15 cellular contexts compared by ENCODE assay signal in the genomic region with DNA sequence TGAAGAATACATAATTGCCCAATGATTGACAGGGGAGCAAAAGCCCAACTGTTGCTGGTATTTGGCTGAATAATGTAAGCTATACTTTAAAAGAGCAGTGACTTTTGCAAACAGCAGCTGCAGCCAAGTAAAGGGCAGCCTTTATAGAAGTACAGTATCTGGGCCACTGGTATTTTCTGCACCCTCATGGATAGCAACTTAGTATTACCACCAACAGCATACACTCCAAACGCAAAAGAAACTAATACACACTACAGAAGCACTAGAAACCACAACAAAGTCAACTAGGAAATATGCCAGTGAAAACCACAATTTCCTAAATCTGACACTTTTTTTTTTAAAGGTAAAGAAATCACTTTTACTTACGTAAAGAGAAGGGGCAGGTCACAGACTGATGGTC.
A peak's percentile ranks its signal among the peaks of the same experiment; 100 is the strongest.
DNase-seq lines count a peak whose midpoint lies in the region; ATAC-seq, FAIRE-seq and TF ChIP-seq lines count a peak whose summit lies in the region.
"Had no signal": no experiment of that assay in that cellular context is flagged by ENCODE, and none has a peak within 500 bp of the region (broad histone marks: within the 10 kb centered on the region; RNA-seq: fewer than 3 reads in every experiment).

No MANE protein-coding gene starts in this region.

- TF ChIP-seq POLR2A in GM12878 (IDR thresholded peaks at IDR 0.05; ENCODE audit: low read depth, low read length), result no peak

- H3K27me3 ChIP-seq in GM12878 (replicated peaks in 1 of 2; ENCODE audit: control insufficient read depth in 2 of 2, insufficient read depth in 2 of 2, low read length in 1 of 2), result no peaks in the 10 kb centered on the region
- H3K27me3 ChIP-seq: suprapubic skin had no signal

- no peak for FAIRE-seq in GM12878 (lab: Jason Lieb, UNC)
- FAIRE-seq: colon, GM12892 had no signal

- H3K9me3 Mint-ChIP-seq in activated naive CD4-positive, alpha-beta T cell treated with anti-CD3 and anti-CD28 coated beads, Interleukin-2, amount 50 U/mL, for 72 hours, result no peaks in the 10 kb centered on the region
- H3K9me3 Mint-ChIP-seq in activated naive CD4-positive, alpha-beta T cell treated with anti-CD3 and anti-CD28 coated beads, Interleukin-2, amount 10 ng/mL, durations not matched to agents 7 days and 5 days, result no peaks in the 10 kb centered on the region
- no peaks in the 10 kb centered on the region for H3K9me3 Mint-ChIP-seq in stimulated activated naive CD8-positive, alpha-beta T cell treated with anti-CD3 and anti-CD28 coated beads, Interleukin-15, amount 100 ng/mL, for 72 hours

- H3K79me2 ChIP-seq in GM12878 (ENCODE audit: control insufficient read depth, insufficient read depth, low read length), result no peaks in the 10 kb centered on the region

- no peaks in the 10 kb centered on the region for H3K9me3 ChIP-seq in GM12878 (replicated peaks; ENCODE audit: control insufficient read depth, insufficient read depth, low read length)
- H3K9me3 ChIP-seq: suprapubic skin had no signal

- POLR2A ChIA-PET in GM12878 (lab: Charles Lee), result no interaction called here

- no peak overlapping the region for H3K27ac Mint-ChIP-seq in activated naive CD4-positive, alpha-beta T cell treated with anti-CD3 and anti-CD28 coated beads, Interleukin-2, amount 50 U/mL, for 72 hours
- H3K27ac Mint-ChIP-seq in activated naive CD4-positive, alpha-beta T cell treated with anti-CD3 and anti-CD28 coated beads, Interleukin-2, amount 10 ng/mL, durations not matched to agents 7 days and 5 days, result no peak overlapping the region
- H3K27ac Mint-ChIP-seq in stimulated activated naive CD8-positive, alpha-beta T cell treated with anti-CD3 and anti-CD28 coated beads, Interleukin-15, amount 100 ng/mL, for 72 hours, result no peak overlapping the region

- intact Hi-C loops in GM12878 (cut with micrococcal nuclease; ENCODE audit: unreplicated experiment), result no loop called here

- SMC1A ChIA-PET in GM12878 (lab: Charles Lee; ENCODE audit: uncharacterized antibody, unreplicated experiment), result interaction anchor here (0.8 to 0.9 kb wide), 2 partner anchors 11 to 12 kb away, joined by 3 to 4 read pairs; no protein-coding TSS in a partner anchor

- no TSS peak for BruUV-seq in GM12878 (replicated peaks; lab: Mats Ljungman, UMichigan)

- TF ChIP-seq CTCF in GM12878 (IDR thresholded peaks at IDR 0.05 in 2 of 3, conservative IDR thresholded peaks at IDR 0.05 in 1 of 3; ENCODE audit: control insufficient read depth in 2 of 3, extremely low read depth in 1 of 3, insufficient read depth in 1 of 3, low read depth in 3 of 3, low read length in 3 of 3), result no peak

- no peak overlapping the region for H3K4me3 ChIP-seq in GM12878
- H3K4me3 ChIP-seq: suprapubic skin had no signal

- no peaks in the 10 kb centered on the region for H3K36me3 ChIP-seq in GM12878 (ENCODE audit: control insufficient read depth in 2 of 2, insufficient read depth in 2 of 2, low read length in 1 of 2)
- H3K36me3 ChIP-seq: suprapubic skin had no signal

- H3K4me1 Mint-ChIP-seq in activated naive CD4-positive, alpha-beta T cell treated with anti-CD3 and anti-CD28 coated beads, Interleukin-2, amount 10 ng/mL, durations not matched to agents 7 days and 5 days, result peaks cover 31% of the 10 kb centered on the region
- H3K4me1 Mint-ChIP-seq in stimulated activated naive CD8-positive, alpha-beta T cell treated with anti-CD3 and anti-CD28 coated beads, Interleukin-15, amount 100 ng/mL, for 72 hours, result peaks cover 49% of the 10 kb centered on the region

- CTCF ChIA-PET in activated naive CD4-positive, alpha-beta T cell treated with anti-CD3 and anti-CD28 coated beads, Interleukin-2, amount 10 ng/mL, durations not matched to agents 7 days and 5 days (lab: Charles Lee), result interaction anchor here (1.6 kb wide), 1 partner anchor 27 kb away, joined by 4 read pairs; no protein-coding TSS in a partner anchor
- CTCF ChIA-PET in GM12878 (lab: Yijun Ruan, JAX), result interaction anchor here (0.7 to 1.8 kb wide), 6 partner anchors 10 to 345 kb away, joined by 3 to 4 read pairs (median 3); no protein-coding TSS in a partner anchor

- H3K4me1 ChIP-seq in GM12878 (ENCODE audit: control insufficient read depth, insufficient read depth, low read length), result peaks cover 10% of the 10 kb centered on the region; the same call in 1 of the 2 replicates

- DNase-seq in activated naive CD4-positive, alpha-beta T cell treated with anti-CD3 and anti-CD28 coated beads, Interleukin-2, amount 50 U/mL, for 72 hours (ENCODE audit: low spot score in 2 of 2), result no peak
- no peak for DNase-seq in activated naive CD4-positive, alpha-beta T cell treated with anti-CD3 and anti-CD28 coated beads, Interleukin-2, amount 10 ng/mL, durations not matched to agents 7 days and 5 days
- peak; percentile 31 for DNase-seq in GM12878 (ENCODE audit: low read depth, low spot score)
- DNase-seq in stimulated activated naive CD8-positive, alpha-beta T cell treated with anti-CD3 and anti-CD28 coated beads, Interleukin-15, amount 100 ng/mL, for 72 hours, result no peak
- DNase-seq in stimulated activated CD8-positive, alpha-beta memory T cell treated with anti-CD3 and anti-CD28 coated beads, Interleukin-4, amount 100 ng/mL, for 48 hours, result no peak
- DNase-seq in activated CD4-positive, alpha-beta T cell treated with anti-CD3 and anti-CD28 coated beads for 48 hours, result no peak
- DNase-seq: activated CD4-positive, alpha-beta T cell treated with anti-CD3 and anti-CD28 coated beads, Interleukin-2, amount 50 U/mL, for 1 hour; head of caudate nucleus had no signal

- TF ChIP-seq EP300 in GM12878 (IDR thresholded peaks at IDR 0.05; ENCODE audit: borderline replicate concordance in 1 of 2, control insufficient read depth in 1 of 2, low read depth in 2 of 2, low read length in 2 of 2), result no peak

- in situ Hi-C loops in GM12878 (cut with MboI), result no loop called here

- no peak overlapping the region for H2AFZ ChIP-seq in GM12878 (ENCODE audit: control insufficient read depth, low read depth, low read length)

- H4K20me1 ChIP-seq in GM12878 (ENCODE audit: control insufficient read depth, insufficient read depth), result no peaks in the 10 kb centered on the region

- H3K27me3 Mint-ChIP-seq in activated naive CD4-positive, alpha-beta T cell treated with anti-CD3 and anti-CD28 coated beads, Interleukin-2, amount 10 ng/mL, durations not matched to agents 7 days and 5 days, result peaks cover 36% of the 10 kb centered on the region
- H3K27me3 Mint-ChIP-seq in stimulated activated naive CD8-positive, alpha-beta T cell treated with anti-CD3 and anti-CD28 coated beads, Interleukin-15, amount 100 ng/mL, for 72 hours, result no peaks in the 10 kb centered on the region

- RAD21 ChIA-PET in GM12878 (lab: Charles Lee; ENCODE audit: unreplicated experiment), result no interaction called here

- H3K27ac ChIP-seq in GM12878 (ENCODE audit: control insufficient read depth, insufficient read depth), result no peak overlapping the region
- H3K27ac ChIP-seq: C4-2B, suprapubic skin had no signal

- WGBS in GM12878 (ENCODE audit: insufficient coverage, insufficient replicate concordance, low lambda C conversion rate, missing lambda C conversion rate), result 4% methylated on average over 2 of the region's 2 CpGs

- peak; percentile 77 to 82 for ATAC-seq in activated naive CD4-positive, alpha-beta T cell treated with anti-CD3 and anti-CD28 coated beads, Interleukin-2, amount 50 U/mL, for 72 hours
- ATAC-seq in HG03565 (IDR thresholded peaks at IDR 0.05; ENCODE audit: unreplicated experiment) (peak; percentile 70), GM12878 (peak; percentile 90), HG03457 (IDR thresholded peaks at IDR 0.05; ENCODE audit: unreplicated experiment) (no peak)
- peak; percentile 92 for ATAC-seq in stimulated activated naive CD8-positive, alpha-beta T cell treated with anti-CD3 and anti-CD28 coated beads, Interleukin-15, amount 100 ng/mL, for 72 hours
- ATAC-seq: Panc1 had no signal

- TF ChIP-seq RAD21 in GM12878 (IDR thresholded peaks at IDR 0.05; ENCODE audit: insufficient read depth, low read depth, low read length), result no peak

- no peak overlapping the region for H3K4me3 Mint-ChIP-seq in activated naive CD4-positive, alpha-beta T cell treated with anti-CD3 and anti-CD28 coated beads, Interleukin-2, amount 10 ng/mL, durations not matched to agents 7 days and 5 days
- H3K4me3 Mint-ChIP-seq in stimulated activated naive CD8-positive, alpha-beta T cell treated with anti-CD3 and anti-CD28 coated beads, Interleukin-15, amount 100 ng/mL, for 72 hours, result peak overlapping the region; percentile 42 to 59

- no peak overlapping the region for H3K9ac ChIP-seq in GM12878 (ENCODE audit: control insufficient read depth, insufficient read depth, low read length)

- no peaks in the 10 kb centered on the region for H3K36me3 Mint-ChIP-seq in activated naive CD4-positive, alpha-beta T cell treated with anti-CD3 and anti-CD28 coated beads, Interleukin-2, amount 50 U/mL, for 72 hours
- no peaks in the 10 kb centered on the region for H3K36me3 Mint-ChIP-seq in activated naive CD4-positive, alpha-beta T cell treated with anti-CD3 and anti-CD28 coated beads, Interleukin-2, amount 10 ng/mL, durations not matched to agents 7 days and 5 days

- no peak overlapping the region for H3K4me2 ChIP-seq in GM12878 (ENCODE audit: control insufficient read depth, insufficient read depth)

TF ChIP-seq in GM12878, 131 proteins besides CTCF, POLR2A, EP300 and RAD21 (continues in another document):
- TF ChIP-seq, protein P1, sequence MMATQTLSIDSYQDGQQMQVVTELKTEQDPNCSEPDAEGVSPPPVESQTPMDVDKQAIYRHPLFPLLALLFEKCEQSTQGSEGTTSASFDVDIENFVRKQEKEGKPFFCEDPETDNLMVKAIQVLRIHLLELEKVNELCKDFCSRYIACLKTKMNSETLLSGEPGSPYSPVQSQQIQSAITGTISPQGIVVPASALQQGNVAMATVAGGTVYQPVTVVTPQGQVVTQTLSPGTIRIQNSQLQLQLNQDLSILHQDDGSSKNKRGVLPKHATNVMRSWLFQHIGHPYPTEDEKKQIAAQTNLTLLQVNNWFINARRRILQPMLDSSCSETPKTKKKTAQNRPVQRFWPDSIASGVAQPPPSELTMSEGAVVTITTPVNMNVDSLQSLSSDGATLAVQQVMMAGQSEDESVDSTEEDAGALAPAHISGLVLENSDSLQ (IDR thresholded peaks at IDR 0.05), result peak; percentile 18; the same call in 1 of the 2 replicates
- peak; percentile 72 for TF ChIP-seq TCF7 (IDR thresholded peaks at IDR 0.05; ENCODE audit: borderline replicate concordance)
- TF ChIP-seq, protein P2, sequence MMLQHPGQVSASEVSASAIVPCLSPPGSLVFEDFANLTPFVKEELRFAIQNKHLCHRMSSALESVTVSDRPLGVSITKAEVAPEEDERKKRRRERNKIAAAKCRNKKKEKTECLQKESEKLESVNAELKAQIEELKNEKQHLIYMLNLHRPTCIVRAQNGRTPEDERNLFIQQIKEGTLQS (IDR thresholded peaks at IDR 0.05; ENCODE audit: borderline replicate concordance, extremely low read depth, low read depth, low read length), result no peak
- TF ChIP-seq, protein P3, sequence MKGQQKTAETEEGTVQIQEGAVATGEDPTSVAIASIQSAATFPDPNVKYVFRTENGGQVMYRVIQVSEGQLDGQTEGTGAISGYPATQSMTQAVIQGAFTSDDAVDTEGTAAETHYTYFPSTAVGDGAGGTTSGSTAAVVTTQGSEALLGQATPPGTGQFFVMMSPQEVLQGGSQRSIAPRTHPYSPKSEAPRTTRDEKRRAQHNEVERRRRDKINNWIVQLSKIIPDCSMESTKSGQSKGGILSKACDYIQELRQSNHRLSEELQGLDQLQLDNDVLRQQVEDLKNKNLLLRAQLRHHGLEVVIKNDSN (IDR thresholded peaks at IDR 0.05; ENCODE audit: borderline replicate concordance, extremely low read length, insufficient read depth, low read depth, low read length), result no peak
